Comparison of ENCODE assay signal across 13 cellular contexts in genomic region chr16:70661918-70662641, GRCh38. TPM values are rescaled to one million over a fixed set of nuclear protein-coding genes. Genes with fewer than 3 reads are reported as not detected.
DNase-seq lines count a peak whose midpoint lies in the region; ATAC-seq, FAIRE-seq and TF ChIP-seq lines count a peak whose summit lies in the region.
"Had no signal": no experiment of that assay in that cellular context is flagged by ENCODE, and none has a peak within 500 bp of the region (broad histone marks: within the 10 kb centered on the region; RNA-seq: fewer than 3 reads in every experiment).

No MANE protein-coding gene starts in this region.

- intact Hi-C loops in ascending aorta (cut with DNase I) (no loop called here), sigmoid colon (cut with DNase I) (no loop called here)

- H3K4me3 ChIP-seq in ascending aorta: no peak overlapping the region
- no peak overlapping the region for H3K4me3 ChIP-seq in gastroesophageal sphincter
- H3K4me3 ChIP-seq in sigmoid colon: no peak overlapping the region

- peaks cover 43 to 44% of the 10 kb centered on the region in 2 donors for H3K36me3 ChIP-seq in ascending aorta
- peaks cover 0 to 45% of the 10 kb centered on the region in 2 donors for H3K36me3 ChIP-seq in gastroesophageal sphincter
- H3K36me3 ChIP-seq in sigmoid colon: peaks cover 35 to 42% (median 41%) of the 10 kb centered on the region in 4 donors

- no peaks in the 10 kb centered on the region for H3K4me1 ChIP-seq in ascending aorta
- peaks cover 0 to 36% (median 0%) of the 10 kb centered on the region in 3 donors for H3K4me1 ChIP-seq in gastroesophageal sphincter
- H3K4me1 ChIP-seq in sigmoid colon: peaks cover 0 to 36% (median 29%) of the 10 kb centered on the region in 4 donors

- H3K27me3 ChIP-seq in ascending aorta (no peaks in the 10 kb centered on the region), gastroesophageal sphincter (no peaks in the 10 kb centered on the region), sigmoid colon (no peaks in the 10 kb centered on the region)

- DNase-seq in EH (ENCODE audit: low read depth): peak; percentile 32
- peak in 1 of 2 donors; percentile 67 for DNase-seq in ascending aorta (ENCODE audit: low spot score in 2 of 2)
- DNase-seq in sigmoid colon: peak; percentile 83
- no peak for DNase-seq in superior temporal gyrus (ENCODE audit: extremely low spot score)
- no peak for DNase-seq in GM19239 (ENCODE audit: insufficient read length, low spot score)
- DNase-seq in stimulated activated CD8-positive, alpha-beta memory T cell treated with anti-CD3 and anti-CD28 coated beads, Interleukin-4, amount 100 ng/mL, for 48 hours: no peak
- DNase-seq: activated CD8-positive, alpha-beta T cell treated with anti-CD3 and anti-CD28 coated beads for 36 hours; activated naive CD4-positive, alpha-beta T cell treated with anti-CD3 and anti-CD28 coated beads, Interleukin-2, amount 10 ng/mL, durations not matched to agents 7 days and 5 days; CD4-positive, CD25-positive, alpha-beta regulatory T cell had no signal

- TF ChIP-seq POLR2A in gastroesophageal sphincter (IDR thresholded peaks at IDR 0.05): no peak
- no peak for TF ChIP-seq POLR2A in sigmoid colon (IDR thresholded peaks at IDR 0.05)

- 27 to 32% methylated on average over 4 to 7 of the region's 21 CpGs for WGBS in gastroesophageal sphincter (ENCODE audit: low coverage in 1 of 2), 2 donors
- 82 to 84% methylated on average over 21 of the region's 21 CpGs for whole genome bisulfite sequencing in sigmoid colon, 2 donors

- H3K27ac ChIP-seq in ascending aorta (peak overlapping the region; percentile 22 to 49), gastroesophageal sphincter (peak overlapping the region in 3 of 4 donors; percentile 55 to 70 (median 59)), sigmoid colon (peak overlapping the region; percentile 57 to 77 (median 67))

- TF ChIP-seq EP300 in gastroesophageal sphincter (IDR thresholded peaks at IDR 0.05) (no peak), sigmoid colon (IDR thresholded peaks at IDR 0.05) (no peak)

- H3K9me3 ChIP-seq in ascending aorta (no peaks in the 10 kb centered on the region), gastroesophageal sphincter (no peaks in the 10 kb centered on the region), sigmoid colon (no peaks in the 10 kb centered on the region)

- no peak for FAIRE-seq in GM19239 (lab: Jason Lieb, UNC)

- TF ChIP-seq CTCF in ascending aorta (IDR thresholded peaks at IDR 0.05): no peak
- TF ChIP-seq CTCF in gastroesophageal sphincter (IDR thresholded peaks at IDR 0.05): no peak
- TF ChIP-seq CTCF in sigmoid colon (IDR thresholded peaks at IDR 0.05): no peak

- ATAC-seq in gastroesophageal sphincter (peak; percentile 17), HG03280 (IDR thresholded peaks at IDR 0.05; ENCODE audit: unreplicated experiment) (no peak)
- ATAC-seq: activated CD8-positive, alpha-beta T cell treated with anti-CD3 and anti-CD28 coated beads for 36 hours; left colon; stimulated activated memory B cell treated with anti-CD40 and anti-IgM and Interleukin-4, amounts not matched to agents 10 μg/mL and 1 μg/mL and 100 μg/mL, for 72 hours had no signal

RNA-seq across cellular contexts. Expression of gene IL34, which starts 15.7 kb away (rescaled TPM):
- 116 TPM for total RNA-seq in ascending aorta
- total RNA-seq in gastroesophageal sphincter: 1 to 10 TPM; 1.6 to 4.1 (median 2.8) TPM
- 1 to 10 TPM in 3 of 4 donors, not detected in 1; 3.6 to 5.4 (median 4.6) TPM for total RNA-seq in sigmoid colon
- polyA plus RNA-seq in sigmoid colon: 1 to 10 TPM in 2 of 3 donors, not detected in 1; 1.8 to 5.5 TPM
- total RNA-seq: activated CD8-positive, alpha-beta T cell treated with anti-CD3 and anti-CD28 coated beads for 36 hours; CD4-positive, CD25-positive, alpha-beta regulatory T cell had no signal
- polyA plus RNA-seq: CD4-positive, CD25-positive, alpha-beta regulatory T cell had no signal

RNA-seq across cellular contexts. Expression of gene MTSS2, which starts 23.8 kb away (rescaled TPM):
- total RNA-seq in ascending aorta (98.6 TPM), gastroesophageal sphincter (100 to 1,000 TPM in 1 of 4 donors, 10 to 100 TPM in 3; 70.9 to 234 (median 85.9) TPM), sigmoid colon (10 to 100 TPM; 36.4 to 100.0 (median 60.7) TPM)
- polyA plus RNA-seq in sigmoid colon: 10 to 100 TPM in 2 of 3 donors, 1 to 10 TPM in 1; 5.4 to 28.2 (median 10.9) TPM
- polyA plus RNA-seq: CD4-positive, CD25-positive, alpha-beta regulatory T cell had no signal

Comparison
In these comparisons a context has a peak if more than half of its experiments do, and no peak if none do; other contexts are left out.
1. DNase-seq: peak in EH (single experiment) and sigmoid colon (single experiment); none in superior temporal gyrus (single experiment), GM19239 (single experiment) and stimulated activated CD8-positive, alpha-beta memory T cell treated with anti-CD3 and anti-CD28 coated beads, Interleukin-4, amount 100 ng/mL, for 48 hours (single experiment).
2. RNA of gene IL34, which starts 15.7 kb away (total RNA-seq): 116 TPM in ascending aorta (single experiment); 3.6 to 5.4 TPM in sigmoid colon and 1.6 to 4.1 TPM in gastroesophageal sphincter; every median in the first group is over 10 times any median in the second.
3. Peak in every context shown above with its lines, with median percentiles within 50 percentile points of each other: H3K27ac ChIP-seq.